ENCODE assay signal across 8 cellular contexts in genomic region chr7:101085000-101085948, GRCh38. TPM values are rescaled to one million over a fixed set of nuclear protein-coding genes. Genes with fewer than 3 reads are reported as not detected.
DNase-seq lines count a peak whose midpoint lies in the region; ATAC-seq and TF ChIP-seq lines count a peak whose summit lies in the region.

TSS of gene TRIM56 (plus strand) at chr7:101085481. CDS start at chr7:101087313, 1,832 bp downstream.

- peaks cover 48% of the 10 kb centered on the region for H3K79me2 ChIP-seq in osteoblast (ENCODE audit: insufficient read depth, low read length)

- H3K9me3 ChIP-seq in KOPT-K1 (ENCODE audit: insufficient read depth, low read length, poor library complexity, severe bottlenecking) (no peaks in the 10 kb centered on the region), osteoblast (ENCODE audit: low read depth, low read length) (no peaks in the 10 kb centered on the region)

- H3K27me3 ChIP-seq in osteoblast (ENCODE audit: insufficient read depth, low read length): no peaks in the 10 kb centered on the region

- in situ Hi-C loops in SK-MEL-5 (cut with HindIII; ENCODE audit: low pct_unique_long_range_greater_than_20kb, low sequenced_read_pairs): no loop called here

- ATAC-seq in GM21619 (IDR thresholded peaks at IDR 0.05; ENCODE audit: unreplicated experiment): peak; percentile 83

- peak within 1 kb of the TSS; percentile 97 for H3K4me3 ChIP-seq in osteoblast (ENCODE audit: insufficient read depth, low read length)

- TF ChIP-seq CTCF in osteoblast (IDR thresholded peaks at IDR 0.05; ENCODE audit: extremely low read depth, low read depth, low read length): no peak

- H3K36me3 ChIP-seq in KOPT-K1 (ENCODE audit: insufficient read depth, low read length) (peaks cover 37% of the 10 kb centered on the region), osteoblast (ENCODE audit: insufficient read depth, low read length) (peaks cover 31% of the 10 kb centered on the region)

- peaks cover 9% of the 10 kb centered on the region for H3K4me1 ChIP-seq in osteoblast (ENCODE audit: insufficient read depth, low read length)

- DNase-seq in DMS153 treated with DMSO at 0.1 percent for 48 hours (lab: John Stamatoyannopoulos, UW; ENCODE audit: unreplicated experiment): peak; percentile 79
- peak; percentile 82 for DNase-seq in SK-MEL-5 (ENCODE audit: low read depth, low spot score)
- DNase-seq in activated naive CD4-positive, alpha-beta T cell treated with Interleukin-2 at 50 U/mL for 16 hours: peak; percentile 78
- peak; percentile 89 for DNase-seq in germinal center (ENCODE audit: low spot score)
- DNase-seq in osteoblast (ENCODE audit: insufficient read length, low spot score, missing footprints): peak; percentile 98

- peak within 1 kb of the TSS; percentile 93 for H3K4me2 ChIP-seq in osteoblast (ENCODE audit: insufficient read depth, low read length)

- H3K27ac ChIP-seq in KOPT-K1 (ENCODE audit: low read depth, low read length, poor library complexity, severe bottlenecking) (peak within 1 kb of the TSS; percentile 94), osteoblast (ENCODE audit: low read depth, low read length) (peak within 1 kb of the TSS; percentile 91), temporal lobe (ENCODE audit: low read depth, low read length) (peak within 1 kb of the TSS; percentile 87)

- peak within 1 kb of the TSS; percentile 94 for H2AFZ ChIP-seq in osteoblast (ENCODE audit: low read length)

- no peaks in the 10 kb centered on the region for H4K20me1 ChIP-seq in osteoblast (ENCODE audit: insufficient read depth, low read length)

RNA-seq across cellular contexts. Expression of gene TRIM56, which starts in this region (rescaled TPM):
- total RNA-seq in SK-MEL-5 (2014; rRNA removed; shearing (Covaris generic)): 6.9 and 7.5 TPM in 2 replicates
- 14.4 and 18.2 TPM in 2 replicates for polyA plus RNA-seq in SK-MEL-5 (2015; cell fraction: cytosol; rRNA removed)
- 17.5 and 20.6 TPM in 2 replicates for polyA plus RNA-seq in SK-MEL-5 (2015; cell fraction: nucleus; rRNA removed)
- total RNA-seq in osteoblast (13.8 and 14.7 TPM in 2 replicates), temporal lobe (0.98 TPM)

Comparison
In these comparisons a context has a peak if more than half of its experiments do, and no peak if none do; other contexts are left out.
1. Peak in every context shown above with its lines: DNase-seq, ATAC-seq, H3K4me3 ChIP-seq and H3K27ac ChIP-seq.